ENCODE assay signal across 1 cellular context in genomic region chr11:36033082-36033751, GRCh38.
TF ChIP-seq lines count a peak whose summit lies in the region.

No MANE protein-coding gene starts in this region.

TF ChIP-seq in H1, 55 proteins besides CTCF, POLR2A, EP300 and RAD21 (continued from another document):
- TF ChIP-seq SIX5 (IDR thresholded peaks at IDR 0.05; ENCODE audit: low read depth, low read length) (no peak), CBX5 (IDR thresholded peaks at IDR 0.05; ENCODE audit: low read depth, low read length) (no peak), TEAD4 (IDR thresholded peaks at IDR 0.05; ENCODE audit: low read depth, low read length) (peak; percentile 97), TAF7 (optimal IDR thresholded peaks at IDR 0.05; ENCODE audit: borderline replicate concordance, low read depth, low read length) (peak; percentile 39), JUN (IDR thresholded peaks at IDR 0.05; ENCODE audit: low read depth, low read length) (no peak), BACH1 (IDR thresholded peaks at IDR 0.05; ENCODE audit: low read length) (no peak), POU5F1 (IDR thresholded peaks at IDR 0.05; ENCODE audit: low read depth, low read length) (no peak), JUND (IDR thresholded peaks at IDR 0.05; ENCODE audit: low read length) (no peak), HDAC6 (IDR thresholded peaks at IDR 0.05; ENCODE audit: low read depth, low read length) (no peak), USF2 (IDR thresholded peaks at IDR 0.05; ENCODE audit: low read length) (no peak), PHF8 (conservative IDR thresholded peaks at IDR 0.05; ENCODE audit: low read depth, low read length) (no peak), EGR1 (IDR thresholded peaks at IDR 0.05; ENCODE audit: borderline replicate concordance, low read depth, low read length) (no peak), SP1 (IDR thresholded peaks at IDR 0.05; ENCODE audit: low read depth, low read length) (peak; percentile 90), TCF12 (IDR thresholded peaks at IDR 0.05; ENCODE audit: low read depth, low read length) (peak; percentile 89), CEBPB (IDR thresholded peaks at IDR 0.05; ENCODE audit: low read depth, low read length) (0 out of 2 replicates have a peak, but pooled peaks have one; percentile 46), SIRT6 (IDR thresholded peaks at IDR 0.05; ENCODE audit: low read length) (no peak), RBBP5 (IDR thresholded peaks at IDR 0.05; ENCODE audit: borderline replicate concordance, low read depth, low read length) (no peak), CREB1 (IDR thresholded peaks at IDR 0.05) (peak; percentile 34), SP2 (IDR thresholded peaks at IDR 0.05; ENCODE audit: low read length) (no peak), SAP30 (IDR thresholded peaks at IDR 0.05; ENCODE audit: insufficient read depth, insufficient replicate concordance, low read length) (no peak), TAF1 (IDR thresholded peaks at IDR 0.05; ENCODE audit: low read depth, low read length) (0 out of 2 replicates have a peak, but pooled peaks have one; percentile 48), CTBP2 (IDR thresholded peaks at IDR 0.05; ENCODE audit: borderline replicate concordance, insufficient read depth, insufficient read length, low read length) (no peak), GTF2F1 (IDR thresholded peaks at IDR 0.05; ENCODE audit: borderline replicate concordance, low read depth, low read length) (no peak), TBP (IDR thresholded peaks at IDR 0.05; ENCODE audit: low read depth, low read length) (no peak), CHD2 (IDR thresholded peaks at IDR 0.05; ENCODE audit: low read length) (no peak), ZNF274 (IDR thresholded peaks at IDR 0.05; ENCODE audit: borderline replicate concordance, extremely low read depth, low read length) (no peak), NANOG (IDR thresholded peaks at IDR 0.05; ENCODE audit: insufficient read depth, low read depth, low read length, poor library complexity, severe bottlenecking) (peak; percentile 79), RNF2 (IDR thresholded peaks at IDR 0.05; ENCODE audit: borderline replicate concordance, low read depth, low read length, missing control alignments, poor library complexity, severe bottlenecking) (no peak), FOSL1 (IDR thresholded peaks at IDR 0.05; ENCODE audit: insufficient read depth, low read depth, low read length) (no peak), POLR2AphosphoS5 (IDR thresholded peaks at IDR 0.05; ENCODE audit: low read depth, low read length) (no peak), NRF1 (IDR thresholded peaks at IDR 0.05; ENCODE audit: low read depth, low read length) (no peak), BCL11A (IDR thresholded peaks at IDR 0.05; ENCODE audit: low read depth in 2 of 2, low read length in 2 of 2) (peak in 1 of 2 experiments; percentile 9), SIN3A (conservative IDR thresholded peaks at IDR 0.05 in 1 of 2, IDR thresholded peaks at IDR 0.05 in 1 of 2; ENCODE audit: low read depth in 1 of 2, low read length in 2 of 2) (0 out of 4 replicates have a peak, but pooled peaks have one; percentile 11 to 50), SRF (IDR thresholded peaks at IDR 0.05; ENCODE audit: low read depth, low read length) (no peak), YY1 (IDR thresholded peaks at IDR 0.05; ENCODE audit: low read depth, low read length) (no peak), E2F6 (IDR thresholded peaks at IDR 0.05) (peak; percentile 85), CBX8 (IDR thresholded peaks at IDR 0.05; ENCODE audit: borderline replicate concordance, low read depth, low read length) (no peak), SP4 (IDR thresholded peaks at IDR 0.05; ENCODE audit: low read length) (no peak), MAFK (IDR thresholded peaks at IDR 0.05; ENCODE audit: low read depth, low read length) (no peak), CHD1 (IDR thresholded peaks at IDR 0.05; ENCODE audit: low read depth, low read length) (no peak), EZH2 (IDR thresholded peaks at IDR 0.05; ENCODE audit: low read depth, low read length, severe bottlenecking) (no peak)
- TF ChIP-seq, protein P1, sequence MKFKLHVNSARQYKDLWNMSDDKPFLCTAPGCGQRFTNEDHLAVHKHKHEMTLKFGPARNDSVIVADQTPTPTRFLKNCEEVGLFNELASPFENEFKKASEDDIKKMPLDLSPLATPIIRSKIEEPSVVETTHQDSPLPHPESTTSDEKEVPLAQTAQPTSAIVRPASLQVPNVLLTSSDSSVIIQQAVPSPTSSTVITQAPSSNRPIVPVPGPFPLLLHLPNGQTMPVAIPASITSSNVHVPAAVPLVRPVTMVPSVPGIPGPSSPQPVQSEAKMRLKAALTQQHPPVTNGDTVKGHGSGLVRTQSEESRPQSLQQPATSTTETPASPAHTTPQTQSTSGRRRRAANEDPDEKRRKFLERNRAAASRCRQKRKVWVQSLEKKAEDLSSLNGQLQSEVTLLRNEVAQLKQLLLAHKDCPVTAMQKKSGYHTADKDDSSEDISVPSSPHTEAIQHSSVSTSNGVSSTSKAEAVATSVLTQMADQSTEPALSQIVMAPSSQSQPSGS (IDR thresholded peaks at IDR 0.05; ENCODE audit: low read length), result peak; percentile 38; the same call in 1 of the 2 replicates
- TF ChIP-seq, protein P2, sequence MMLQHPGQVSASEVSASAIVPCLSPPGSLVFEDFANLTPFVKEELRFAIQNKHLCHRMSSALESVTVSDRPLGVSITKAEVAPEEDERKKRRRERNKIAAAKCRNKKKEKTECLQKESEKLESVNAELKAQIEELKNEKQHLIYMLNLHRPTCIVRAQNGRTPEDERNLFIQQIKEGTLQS (IDR thresholded peaks at IDR 0.05; ENCODE audit: insufficient read depth, low read depth, low read length), result no peak
- TF ChIP-seq, protein P3, sequence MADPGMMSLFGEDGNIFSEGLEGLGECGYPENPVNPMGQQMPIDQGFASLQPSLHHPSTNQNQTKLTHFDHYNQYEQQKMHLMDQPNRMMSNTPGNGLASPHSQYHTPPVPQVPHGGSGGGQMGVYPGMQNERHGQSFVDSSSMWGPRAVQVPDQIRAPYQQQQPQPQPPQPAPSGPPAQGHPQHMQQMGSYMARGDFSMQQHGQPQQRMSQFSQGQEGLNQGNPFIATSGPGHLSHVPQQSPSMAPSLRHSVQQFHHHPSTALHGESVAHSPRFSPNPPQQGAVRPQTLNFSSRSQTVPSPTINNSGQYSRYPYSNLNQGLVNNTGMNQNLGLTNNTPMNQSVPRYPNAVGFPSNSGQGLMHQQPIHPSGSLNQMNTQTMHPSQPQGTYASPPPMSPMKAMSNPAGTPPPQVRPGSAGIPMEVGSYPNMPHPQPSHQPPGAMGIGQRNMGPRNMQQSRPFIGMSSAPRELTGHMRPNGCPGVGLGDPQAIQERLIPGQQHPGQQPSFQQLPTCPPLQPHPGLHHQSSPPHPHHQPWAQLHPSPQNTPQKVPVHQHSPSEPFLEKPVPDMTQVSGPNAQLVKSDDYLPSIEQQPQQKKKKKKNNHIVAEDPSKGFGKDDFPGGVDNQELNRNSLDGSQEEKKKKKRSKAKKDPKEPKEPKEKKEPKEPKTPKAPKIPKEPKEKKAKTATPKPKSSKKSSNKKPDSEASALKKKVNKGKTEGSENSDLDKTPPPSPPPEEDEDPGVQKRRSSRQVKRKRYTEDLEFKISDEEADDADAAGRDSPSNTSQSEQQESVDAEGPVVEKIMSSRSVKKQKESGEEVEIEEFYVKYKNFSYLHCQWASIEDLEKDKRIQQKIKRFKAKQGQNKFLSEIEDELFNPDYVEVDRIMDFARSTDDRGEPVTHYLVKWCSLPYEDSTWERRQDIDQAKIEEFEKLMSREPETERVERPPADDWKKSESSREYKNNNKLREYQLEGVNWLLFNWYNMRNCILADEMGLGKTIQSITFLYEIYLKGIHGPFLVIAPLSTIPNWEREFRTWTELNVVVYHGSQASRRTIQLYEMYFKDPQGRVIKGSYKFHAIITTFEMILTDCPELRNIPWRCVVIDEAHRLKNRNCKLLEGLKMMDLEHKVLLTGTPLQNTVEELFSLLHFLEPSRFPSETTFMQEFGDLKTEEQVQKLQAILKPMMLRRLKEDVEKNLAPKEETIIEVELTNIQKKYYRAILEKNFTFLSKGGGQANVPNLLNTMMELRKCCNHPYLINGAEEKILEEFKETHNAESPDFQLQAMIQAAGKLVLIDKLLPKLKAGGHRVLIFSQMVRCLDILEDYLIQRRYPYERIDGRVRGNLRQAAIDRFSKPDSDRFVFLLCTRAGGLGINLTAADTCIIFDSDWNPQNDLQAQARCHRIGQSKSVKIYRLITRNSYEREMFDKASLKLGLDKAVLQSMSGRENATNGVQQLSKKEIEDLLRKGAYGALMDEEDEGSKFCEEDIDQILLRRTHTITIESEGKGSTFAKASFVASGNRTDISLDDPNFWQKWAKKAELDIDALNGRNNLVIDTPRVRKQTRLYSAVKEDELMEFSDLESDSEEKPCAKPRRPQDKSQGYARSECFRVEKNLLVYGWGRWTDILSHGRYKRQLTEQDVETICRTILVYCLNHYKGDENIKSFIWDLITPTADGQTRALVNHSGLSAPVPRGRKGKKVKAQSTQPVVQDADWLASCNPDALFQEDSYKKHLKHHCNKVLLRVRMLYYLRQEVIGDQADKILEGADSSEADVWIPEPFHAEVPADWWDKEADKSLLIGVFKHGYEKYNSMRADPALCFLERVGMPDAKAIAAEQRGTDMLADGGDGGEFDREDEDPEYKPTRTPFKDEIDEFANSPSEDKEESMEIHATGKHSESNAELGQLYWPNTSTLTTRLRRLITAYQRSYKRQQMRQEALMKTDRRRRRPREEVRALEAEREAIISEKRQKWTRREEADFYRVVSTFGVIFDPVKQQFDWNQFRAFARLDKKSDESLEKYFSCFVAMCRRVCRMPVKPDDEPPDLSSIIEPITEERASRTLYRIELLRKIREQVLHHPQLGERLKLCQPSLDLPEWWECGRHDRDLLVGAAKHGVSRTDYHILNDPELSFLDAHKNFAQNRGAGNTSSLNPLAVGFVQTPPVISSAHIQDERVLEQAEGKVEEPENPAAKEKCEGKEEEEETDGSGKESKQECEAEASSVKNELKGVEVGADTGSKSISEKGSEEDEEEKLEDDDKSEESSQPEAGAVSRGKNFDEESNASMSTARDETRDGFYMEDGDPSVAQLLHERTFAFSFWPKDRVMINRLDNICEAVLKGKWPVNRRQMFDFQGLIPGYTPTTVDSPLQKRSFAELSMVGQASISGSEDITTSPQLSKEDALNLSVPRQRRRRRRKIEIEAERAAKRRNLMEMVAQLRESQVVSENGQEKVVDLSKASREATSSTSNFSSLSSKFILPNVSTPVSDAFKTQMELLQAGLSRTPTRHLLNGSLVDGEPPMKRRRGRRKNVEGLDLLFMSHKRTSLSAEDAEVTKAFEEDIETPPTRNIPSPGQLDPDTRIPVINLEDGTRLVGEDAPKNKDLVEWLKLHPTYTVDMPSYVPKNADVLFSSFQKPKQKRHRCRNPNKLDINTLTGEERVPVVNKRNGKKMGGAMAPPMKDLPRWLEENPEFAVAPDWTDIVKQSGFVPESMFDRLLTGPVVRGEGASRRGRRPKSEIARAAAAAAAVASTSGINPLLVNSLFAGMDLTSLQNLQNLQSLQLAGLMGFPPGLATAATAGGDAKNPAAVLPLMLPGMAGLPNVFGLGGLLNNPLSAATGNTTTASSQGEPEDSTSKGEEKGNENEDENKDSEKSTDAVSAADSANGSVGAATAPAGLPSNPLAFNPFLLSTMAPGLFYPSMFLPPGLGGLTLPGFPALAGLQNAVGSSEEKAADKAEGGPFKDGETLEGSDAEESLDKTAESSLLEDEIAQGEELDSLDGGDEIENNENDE (IDR thresholded peaks at IDR 0.05; ENCODE audit: insufficient replicate concordance, low read length), result no peak
- TF ChIP-seq, protein P4, sequence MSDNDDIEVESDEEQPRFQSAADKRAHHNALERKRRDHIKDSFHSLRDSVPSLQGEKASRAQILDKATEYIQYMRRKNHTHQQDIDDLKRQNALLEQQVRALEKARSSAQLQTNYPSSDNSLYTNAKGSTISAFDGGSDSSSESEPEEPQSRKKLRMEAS (IDR thresholded peaks at IDR 0.05), result peak; percentile 89
